Comparison of ENCODE assay signal across 28 cellular contexts in the genomic region with DNA sequence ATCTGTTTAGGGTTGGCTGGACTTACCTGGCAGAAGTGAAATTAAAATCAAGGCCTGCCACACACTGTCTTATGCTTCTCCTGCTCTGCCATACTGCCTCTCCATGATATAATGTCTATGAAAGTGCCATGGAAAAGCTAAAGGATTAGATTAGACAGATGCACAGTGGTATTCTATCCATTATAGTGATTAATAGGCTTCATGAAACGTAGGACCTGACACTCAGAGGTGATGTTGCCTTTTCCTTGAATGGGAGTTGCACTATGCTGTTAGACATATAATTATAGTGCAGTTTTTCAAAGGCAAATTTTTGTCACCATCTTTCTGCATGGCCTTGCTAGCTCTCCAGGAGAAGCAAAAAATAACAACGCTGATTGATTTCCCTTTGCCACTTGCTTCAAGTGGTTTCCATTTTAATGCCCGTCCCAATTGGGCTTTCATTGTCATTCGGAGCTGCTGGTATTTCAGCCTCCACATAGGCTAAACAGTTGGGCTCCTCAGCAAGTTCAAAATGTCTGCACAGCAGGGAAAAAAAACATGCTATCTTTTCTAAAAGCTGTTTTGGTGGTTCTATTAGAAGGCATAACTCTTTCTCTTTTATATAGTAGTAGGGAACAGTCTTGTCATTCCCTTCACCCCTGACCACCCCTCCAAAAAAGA.
"Had no signal": no experiment of that assay in that cellular context is flagged by ENCODE, and none has a peak within 500 bp of the region (broad histone marks: within the 10 kb centered on the region; RNA-seq: fewer than 3 reads in every experiment).

No MANE protein-coding gene starts in this region.

- H3K9me3 Mint-ChIP-seq: mesothelial cell of epicardium had no signal

- H3K9me3 ChIP-seq: esophagus squamous epithelium, left lung, right lobe of liver, thoracic aorta, upper lobe of right lung, uterus had no signal

- DNase-seq: dermis blood vessel endothelial cell; effector memory CD4-positive, alpha-beta T cell; erythroblast; esophagus squamous epithelium; foreskin melanocyte; glutamatergic neuron; heart right ventricle; left cardiac atrium; left lung; mesenchymal stem cell; mucosa of descending colon; naive B cell; right lobe of liver; small intestine; stimulated activated CD4-positive, alpha-beta T cell treated with anti-CD3 and anti-CD28 coated beads, Interleukin-15, amount 100 ng/mL, for 24 hours; stimulated activated CD4-positive, alpha-beta T cell treated with anti-CD3 and anti-CD28 coated beads, Interleukin-2, amount 100 ng/mL, for 48 hours; stimulated activated naive B cell treated with anti-CD40 and anti-IgM and Interleukin-4, amounts not matched to agents 10 μg/mL and 1 μg/mL and 100 μg/mL, for 72 hours; transverse colon; upper lobe of right lung; uterus had no signal

- H3K4me1 Mint-ChIP-seq: naive B cell; neural progenitor cell; stimulated activated naive B cell treated with anti-CD40 and anti-IgM and Interleukin-4, amounts not matched to agents 10 μg/mL and 1 μg/mL and 100 μg/mL, for 72 hours had no signal

- H3K27me3 ChIP-seq: esophagus squamous epithelium, heart right ventricle, left lung, neural progenitor cell, right lobe of liver, transverse colon, upper lobe of right lung, uterus had no signal

- H3K27me3 Mint-ChIP-seq: naive B cell; progenitor cell of endocrine pancreas; stimulated activated naive B cell treated with anti-CD40 and anti-IgM and Interleukin-4, amounts not matched to agents 10 μg/mL and 1 μg/mL and 100 μg/mL, for 72 hours; stimulated activated naive CD8-positive, alpha-beta T cell treated with anti-CD3 and anti-CD28 coated beads, Interleukin-15, Interleukin-2, amounts not matched to agents 100 ng/mL and 50 ng/mL, for 24 hours had no signal

- H3K36me3 ChIP-seq: esophagus squamous epithelium, heart right ventricle, left lung, neural progenitor cell, right lobe of liver, thoracic aorta, transverse colon, upper lobe of right lung, uterus had no signal

- H3K27ac Mint-ChIP-seq: mesothelial cell of epicardium; naive B cell; natural killer cell treated with Interleukin-12 subunit alpha and Interleukin-12 subunit beta and Interleukin-15 and Interleukin-18, amount 100 ng/mL, for 72 hours; neural progenitor cell; progenitor cell of endocrine pancreas; stimulated activated naive B cell treated with anti-CD40 and anti-IgM and Interleukin-4, amounts not matched to agents 10 μg/mL and 1 μg/mL and 100 μg/mL, for 72 hours; stimulated activated naive CD8-positive, alpha-beta T cell treated with anti-CD3 and anti-CD28 coated beads, Interleukin-15, Interleukin-2, amounts not matched to agents 100 ng/mL and 50 ng/mL, for 24 hours had no signal

- H3K4me1 ChIP-seq: esophagus squamous epithelium, heart right ventricle, left lung, parathyroid adenoma, right lobe of liver, transverse colon, upper lobe of right lung, uterus had no signal

- H3K36me3 Mint-ChIP-seq: mesothelial cell of epicardium; naive B cell; natural killer cell treated with Interleukin-12 subunit alpha and Interleukin-12 subunit beta and Interleukin-15 and Interleukin-18, amount 100 ng/mL, for 72 hours; neural progenitor cell; stimulated activated naive B cell treated with anti-CD40 and anti-IgM and Interleukin-4, amounts not matched to agents 10 μg/mL and 1 μg/mL and 100 μg/mL, for 72 hours had no signal

- H3K4me3 Mint-ChIP-seq: mesothelial cell of epicardium; naive B cell; natural killer cell treated with Interleukin-12 subunit alpha and Interleukin-12 subunit beta and Interleukin-15 and Interleukin-18, amount 100 ng/mL, for 72 hours; neural progenitor cell; stimulated activated naive B cell treated with anti-CD40 and anti-IgM and Interleukin-4, amounts not matched to agents 10 μg/mL and 1 μg/mL and 100 μg/mL, for 72 hours; stimulated activated naive CD8-positive, alpha-beta T cell treated with anti-CD3 and anti-CD28 coated beads, Interleukin-15, Interleukin-2, amounts not matched to agents 100 ng/mL and 50 ng/mL, for 24 hours had no signal

- ATAC-seq: heart right ventricle; left cardiac atrium; left lung; mucosa of descending colon; natural killer cell treated with Interleukin-12 subunit alpha and Interleukin-12 subunit beta and Interleukin-15 and Interleukin-18, amount 100 ng/mL, for 72 hours; stimulated activated naive B cell treated with anti-CD40 and anti-IgM and Interleukin-4, amounts not matched to agents 10 μg/mL and 1 μg/mL and 100 μg/mL, for 72 hours; upper lobe of right lung had no signal

- H3K4me3 ChIP-seq: coronary artery, esophagus squamous epithelium, heart right ventricle, left lung, mucosa of descending colon, neural progenitor cell, right lobe of liver, thoracic aorta, transverse colon, upper lobe of right lung, uterus had no signal

- H3K9ac ChIP-seq: neural progenitor cell, parathyroid adenoma had no signal

- H3K27ac ChIP-seq: coronary artery, esophagus squamous epithelium, heart right ventricle, left lung, neural progenitor cell, parathyroid adenoma, right lobe of liver, thoracic aorta, transverse colon, upper lobe of right lung, uterus had no signal
